In genomic region chr6:147382945-147383554, GRCh38 we compare ENCODE assay signal across 9 cellular contexts.
A peak's percentile ranks its signal among the peaks of the same experiment; 100 is the strongest.
DNase-seq lines count a peak whose midpoint lies in the region; ATAC-seq, FAIRE-seq and TF ChIP-seq lines count a peak whose summit lies in the region.
"Had no signal": no experiment of that assay in that cellular context is flagged by ENCODE, and none has a peak within 500 bp of the region (broad histone marks: within the 10 kb centered on the region; RNA-seq: fewer than 3 reads in every experiment).

No MANE protein-coding gene starts in this region.

- in situ Hi-C loops in HepG2 (cut with HindIII; ENCODE audit: extremely low pct_ligation_motif_present, low pct_unique_long_range_greater_than_20kb): loop anchor here (25.0 kb wide), 1 partner anchor 779 kb away; no protein-coding TSS in a partner anchor

- H3K4me2 ChIP-seq in HepG2 (ENCODE audit: low read depth, low read length): no peak overlapping the region

- DNase-seq in AG20443 (ENCODE audit: low spot score) (peak; percentile 43), HPDE6-E6E7 (ENCODE audit: extremely low spot score) (peak; percentile 10), ascending aorta (ENCODE audit: low spot score in 2 of 2) (no peak), HepG2 (ENCODE audit: low spot score) (peak; percentile 30)
- DNase-seq in stimulated activated naive B cell treated with anti-CD40 and anti-IgM and Interleukin-4, amounts not matched to agents 10 μg/mL and 1 μg/mL and 100 μg/mL, for 72 hours: no peak
- no peak for DNase-seq in T-helper 2 cell treated with Interferon-gamma antibody and Interleukin-4, amounts not matched to agents 5 μg/mL and 100 μg/mL, for 36 hours (ENCODE audit: low spot score)
- DNase-seq: activated CD4-positive, alpha-beta T cell treated with anti-CD3 and anti-CD28 coated beads, Interleukin-2, amount 50 U/mL, for 1 hour had no signal

- no peaks in the 10 kb centered on the region for H3K79me2 ChIP-seq in HepG2 (ENCODE audit: insufficient read depth, low read length)

- H3K9me3 ChIP-seq in ascending aorta: peaks cover 0 to 5% of the 10 kb centered on the region in 2 donors
- H3K9me3 ChIP-seq in HepG2 (ENCODE audit: low read length): no peaks in the 10 kb centered on the region

- TF ChIP-seq CTCF in ascending aorta (IDR thresholded peaks at IDR 0.05) (peak in 2 of 3 experiments; percentile 33 to 34), HepG2 (CRISPR knock-in tag; IDR thresholded peaks at IDR 0.05) (peak; percentile 36; the same call in 1 of the 2 replicates)

- CTCF ChIA-PET in HepG2 (lab: Yijun Ruan, JAX; ENCODE audit: low intra/inter-chr PET ratio, low total read pairs): no interaction called here

- H4K20me1 ChIP-seq in HepG2 (ENCODE audit: insufficient read depth, low read length): no peaks in the 10 kb centered on the region

- intact Hi-C loops in ascending aorta (cut with DNase I): no loop called here
- intact Hi-C loops in HepG2 (cut with micrococcal nuclease; ENCODE audit: unreplicated experiment): no loop called here

- BruUV-seq in HepG2 (replicated peaks; lab: Mats Ljungman, UMichigan): no TSS peak

- ATAC-seq in HepG2: peak; percentile 66
- ATAC-seq in stimulated activated naive B cell treated with anti-CD40 and anti-IgM and Interleukin-4, amounts not matched to agents 10 μg/mL and 1 μg/mL and 100 μg/mL, for 72 hours (replicated peaks): no peak
- ATAC-seq in HG03571 (IDR thresholded peaks at IDR 0.05; ENCODE audit: unreplicated experiment): no peak
- no peak for ATAC-seq in HG02798 (IDR thresholded peaks at IDR 0.05; ENCODE audit: poor library complexity, unreplicated experiment)

- no peak overlapping the region for H3K9ac ChIP-seq in HepG2 (ENCODE audit: insufficient read depth, low read depth, low read length)

- no peak overlapping the region for H3K4me3 ChIP-seq in ascending aorta
- no peak overlapping the region for H3K4me3 ChIP-seq in HepG2 (replicated peaks in 1 of 3; ENCODE audit: insufficient read depth in 1 of 3, low read depth in 2 of 3, low read length in 3 of 3)

- no peak overlapping the region for H3K27ac Mint-ChIP-seq in stimulated activated naive B cell treated with anti-CD40 and anti-IgM and Interleukin-4, amounts not matched to agents 10 μg/mL and 1 μg/mL and 100 μg/mL, for 72 hours
- H3K27ac Mint-ChIP-seq in T-helper 2 cell treated with Interferon-gamma antibody and Interleukin-4, amounts not matched to agents 5 μg/mL and 100 μg/mL, for 36 hours: no peak overlapping the region

- peaks cover 20 to 22% of the 10 kb centered on the region in 2 donors for H3K36me3 Mint-ChIP-seq in stimulated activated naive B cell treated with anti-CD40 and anti-IgM and Interleukin-4, amounts not matched to agents 10 μg/mL and 1 μg/mL and 100 μg/mL, for 72 hours
- peaks cover 35% of the 10 kb centered on the region for H3K36me3 Mint-ChIP-seq in T-helper 2 cell treated with Interferon-gamma antibody and Interleukin-4, amounts not matched to agents 5 μg/mL and 100 μg/mL, for 36 hours (ENCODE audit: low read depth)

- no peak overlapping the region for H2AFZ ChIP-seq in HepG2 (ENCODE audit: low read length)

- POLR2A ChIA-PET in HepG2 (lab: Yijun Ruan, JAX): no interaction called here

- TF ChIP-seq EP300 in HepG2 (IDR thresholded peaks at IDR 0.05; ENCODE audit: low read depth in 2 of 2, low read length in 2 of 2) (no peak), HepG2 (CRISPR knock-in tag; IDR thresholded peaks at IDR 0.05; ENCODE audit: borderline replicate concordance) (no peak)

- H3K27me3 ChIP-seq in ascending aorta (no peaks in the 10 kb centered on the region), HepG2 (ENCODE audit: control insufficient read depth in 1 of 2, insufficient read depth in 2 of 2, low read length in 2 of 2) (no peaks in the 10 kb centered on the region)

- peaks cover 0 to 4% of the 10 kb centered on the region in 2 donors for H3K4me1 Mint-ChIP-seq in stimulated activated naive B cell treated with anti-CD40 and anti-IgM and Interleukin-4, amounts not matched to agents 10 μg/mL and 1 μg/mL and 100 μg/mL, for 72 hours
- peaks cover 7% of the 10 kb centered on the region for H3K4me1 Mint-ChIP-seq in T-helper 2 cell treated with Interferon-gamma antibody and Interleukin-4, amounts not matched to agents 5 μg/mL and 100 μg/mL, for 36 hours (ENCODE audit: low read depth)

- H3K4me3 Mint-ChIP-seq in stimulated activated naive B cell treated with anti-CD40 and anti-IgM and Interleukin-4, amounts not matched to agents 10 μg/mL and 1 μg/mL and 100 μg/mL, for 72 hours: no peak overlapping the region
- H3K4me3 Mint-ChIP-seq in T-helper 2 cell treated with Interferon-gamma antibody and Interleukin-4, amounts not matched to agents 5 μg/mL and 100 μg/mL, for 36 hours: no peak overlapping the region

- no peak for TF ChIP-seq POLR2A in HepG2 (IDR thresholded peaks at IDR 0.05; ENCODE audit: insufficient read depth in 1 of 2, low read depth in 2 of 2, low read length in 2 of 2)

- no peaks in the 10 kb centered on the region for H3K27me3 Mint-ChIP-seq in stimulated activated naive B cell treated with anti-CD40 and anti-IgM and Interleukin-4, amounts not matched to agents 10 μg/mL and 1 μg/mL and 100 μg/mL, for 72 hours
- no peaks in the 10 kb centered on the region for H3K27me3 Mint-ChIP-seq in T-helper 2 cell treated with Interferon-gamma antibody and Interleukin-4, amounts not matched to agents 5 μg/mL and 100 μg/mL, for 36 hours (ENCODE audit: low read depth)

- H3K36me3 ChIP-seq in ascending aorta (peaks cover 17 to 22% of the 10 kb centered on the region in 2 donors), HepG2 (replicated peaks in 1 of 2; ENCODE audit: control insufficient read depth in 1 of 2, insufficient read depth in 2 of 2, low read length in 2 of 2) (peaks cover 4 to 7% of the 10 kb centered on the region in 2 experiments)

- WGBS in HepG2 (ENCODE audit: low lambda C conversion rate): 94% methylated on average over 6 of the region's 6 CpGs

- no peak for TF ChIP-seq RAD21 in HepG2 (CRISPR knock-in tag; IDR thresholded peaks at IDR 0.05)

- H3K9me3 Mint-ChIP-seq in stimulated activated naive B cell treated with anti-CD40 and anti-IgM and Interleukin-4, amounts not matched to agents 10 μg/mL and 1 μg/mL and 100 μg/mL, for 72 hours: peaks cover 0 to 2% of the 10 kb centered on the region in 2 donors
- peaks cover 13% of the 10 kb centered on the region for H3K9me3 Mint-ChIP-seq in T-helper 2 cell treated with Interferon-gamma antibody and Interleukin-4, amounts not matched to agents 5 μg/mL and 100 μg/mL, for 36 hours

- no peak overlapping the region for H3K27ac ChIP-seq in ascending aorta
- H3K27ac ChIP-seq in HepG2 (ENCODE audit: extremely low read length, insufficient read depth, low read length): no peak overlapping the region

- H3K4me1 ChIP-seq in ascending aorta (no peaks in the 10 kb centered on the region), HepG2 (ENCODE audit: insufficient read depth, low read length) (no peaks in the 10 kb centered on the region)

- FAIRE-seq in HepG2 (lab: Jason Lieb, UNC): no peak

TF ChIP-seq in HepG2, 621 proteins besides CTCF, POLR2A, EP300 and RAD21:
- TF ChIP-seq SMC3 (IDR thresholded peaks at IDR 0.05; ENCODE audit: low read length) (peak; percentile 12; the same call in 1 of the 2 replicates), TOPORS (CRISPR knock-in tag; IDR thresholded peaks at IDR 0.05) (no peak)
- TF ChIP-seq, protein P1, sequence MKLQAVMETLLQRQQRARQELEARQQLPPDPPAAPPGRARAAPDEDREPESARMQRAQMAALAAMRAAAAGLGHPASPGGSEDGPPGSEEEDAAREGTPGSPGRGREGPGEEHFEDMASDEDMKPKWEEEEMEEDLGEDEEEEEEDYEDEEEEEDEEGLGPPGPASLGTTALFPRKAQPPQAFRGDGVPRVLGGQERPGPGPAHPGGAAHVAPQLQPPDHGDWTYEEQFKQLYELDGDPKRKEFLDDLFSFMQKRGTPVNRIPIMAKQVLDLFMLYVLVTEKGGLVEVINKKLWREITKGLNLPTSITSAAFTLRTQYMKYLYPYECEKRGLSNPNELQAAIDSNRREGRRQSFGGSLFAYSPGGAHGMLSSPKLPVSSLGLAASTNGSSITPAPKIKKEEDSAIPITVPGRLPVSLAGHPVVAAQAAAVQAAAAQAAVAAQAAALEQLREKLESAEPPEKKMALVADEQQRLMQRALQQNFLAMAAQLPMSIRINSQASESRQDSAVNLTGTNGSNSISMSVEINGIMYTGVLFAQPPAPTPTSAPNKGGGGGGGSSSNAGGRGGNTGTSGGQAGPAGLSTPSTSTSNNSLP (IDR thresholded peaks at IDR 0.05; ENCODE audit: low read depth, low read length): peak; percentile 39; the same call in 1 of the 2 replicates

Comparison
In these comparisons a context has a peak if more than half of its experiments do, and no peak if none do; other contexts are left out.
1. DNase-seq: peak in AG20443 (single experiment), HPDE6-E6E7 (single experiment) and HepG2 (single experiment); none in ascending aorta (0 of 2), stimulated activated naive B cell treated with anti-CD40 and anti-IgM and Interleukin-4, amounts not matched to agents 10 μg/mL and 1 μg/mL and 100 μg/mL, for 72 hours (single experiment) and T-helper 2 cell treated with Interferon-gamma antibody and Interleukin-4, amounts not matched to agents 5 μg/mL and 100 μg/mL, for 36 hours (single experiment).